ENCODE assay signal across 10 cellular contexts in genomic region chr2:74944987-74945782, GRCh38. TPM values are rescaled to one million over a fixed set of nuclear protein-coding genes. Genes with fewer than 3 reads are reported as not detected.
DNase-seq lines count a peak whose midpoint lies in the region; ATAC-seq and TF ChIP-seq lines count a peak whose summit lies in the region.
"Had no signal": no experiment of that assay in that cellular context is flagged by ENCODE, and none has a peak within 500 bp of the region (broad histone marks: within the 10 kb centered on the region; RNA-seq: fewer than 3 reads in every experiment).

No MANE protein-coding gene starts in this region.

- H3K4me2 ChIP-seq in KMS-11 (peak overlapping the region; percentile 3; the same call in 1 of the 2 replicates), mesendoderm (ENCODE audit: low read length) (no peak overlapping the region)

- peaks cover 4% of the 10 kb centered on the region for H3K36me3 Mint-ChIP-seq in type B pancreatic cell

- H3K18ac ChIP-seq in mesendoderm (ENCODE audit: low read length): no peak overlapping the region

- H4K5ac ChIP-seq in mesendoderm (ENCODE audit: low read length): no peak overlapping the region

- no peaks in the 10 kb centered on the region for H3K27me3 Mint-ChIP-seq in type B pancreatic cell

- H2AFZ ChIP-seq in KMS-11 (ENCODE audit: low read depth): no peak overlapping the region

- no peak for TF ChIP-seq EP300 in gastroesophageal sphincter (IDR thresholded peaks at IDR 0.05)

- no peak overlapping the region for H2BK5ac ChIP-seq in mesendoderm (ENCODE audit: low read length)

- no peak overlapping the region for H4K8ac ChIP-seq in mesendoderm (ENCODE audit: low read depth, low read length)

- no peak overlapping the region for H3K56ac ChIP-seq in mesendoderm (ENCODE audit: low read length)

- H2BK15ac ChIP-seq in mesendoderm (replicated peaks; ENCODE audit: low read depth): no peak overlapping the region

- peaks cover 0 to 2% (median 0%) of the 10 kb centered on the region in 3 donors for H3K9me3 ChIP-seq in gastroesophageal sphincter

- H3K36me3 ChIP-seq in KMS-11 (ENCODE audit: insufficient read depth) (no peaks in the 10 kb centered on the region), mesendoderm (ENCODE audit: control insufficient read depth, insufficient read depth, low read length) (no peaks in the 10 kb centered on the region), gastroesophageal sphincter (no peaks in the 10 kb centered on the region)

- H3K4me3 ChIP-seq in KMS-11 (IDR thresholded peaks at IDR 0.05; ENCODE audit: insufficient read depth, low read depth, low read length) (no peak overlapping the region), mesendoderm (ENCODE audit: low read length) (no peak overlapping the region), gastroesophageal sphincter (no peak overlapping the region)

- H3K4me1 ChIP-seq in KMS-11 (ENCODE audit: low read depth, poor library complexity, severe bottlenecking) (peaks cover 11% of the 10 kb centered on the region), mesendoderm (ENCODE audit: control insufficient read depth, low read depth, low read length) (no peaks in the 10 kb centered on the region), gastroesophageal sphincter (no peaks in the 10 kb centered on the region)

- no peaks in the 10 kb centered on the region for H3K79me1 ChIP-seq in mesendoderm (ENCODE audit: low read length)

- H3K27me3 ChIP-seq in KMS-11 (ENCODE audit: insufficient read depth, low read depth) (no peaks in the 10 kb centered on the region), mesendoderm (ENCODE audit: insufficient read depth, low read length, poor library complexity) (no peaks in the 10 kb centered on the region), gastroesophageal sphincter (no peaks in the 10 kb centered on the region)

- no peak overlapping the region for H3K4me3 Mint-ChIP-seq in type B pancreatic cell
- H3K4me3 Mint-ChIP-seq: naive thymus-derived CD8-positive, alpha-beta T cell had no signal

- no peaks in the 10 kb centered on the region for H3K9me3 Mint-ChIP-seq in type B pancreatic cell

- no peak overlapping the region for H3K23ac ChIP-seq in mesendoderm (ENCODE audit: low read length)

- DNase-seq in germinal center (ENCODE audit: low spot score): peak; percentile 21
- DNase-seq in NCI-H82 treated with DMSO at 0.1 percent for 48 hours (lab: John Stamatoyannopoulos, UW; ENCODE audit: unreplicated experiment): no peak
- DNase-seq in mesendoderm: no peak
- no peak for DNase-seq in type B pancreatic cell (ENCODE audit: extremely low spot score, unreplicated experiment)
- DNase-seq: activated CD8-positive, alpha-beta memory T cell treated with anti-CD3 and anti-CD28 coated beads for 24 hours; naive thymus-derived CD8-positive, alpha-beta T cell had no signal

- H2BK120ac ChIP-seq in mesendoderm (ENCODE audit: low read depth, low read length): no peak overlapping the region

- WGBS in mesendoderm (ENCODE audit: extremely low coverage, insufficient coverage, low lambda C conversion rate): no CpG with 5 or more reads among the region's 4 CpGs
- WGBS in gastroesophageal sphincter (ENCODE audit: low coverage in 1 of 2), 2 donors: 93 to 100% methylated on average over 3 to 4 of the region's 4 CpGs

- no peaks in the 10 kb centered on the region for H4K20me1 ChIP-seq in KMS-11 (ENCODE audit: insufficient read depth)

- H3K27ac ChIP-seq in KMS-11: no peak overlapping the region
- H3K27ac ChIP-seq in mesendoderm (ENCODE audit: low read depth, low read length): no peak overlapping the region
- H3K27ac ChIP-seq in gastroesophageal sphincter: no peak overlapping the region

- ATAC-seq in GM19023 (IDR thresholded peaks at IDR 0.05; ENCODE audit: unreplicated experiment) (peak; percentile 100), HG02623 (IDR thresholded peaks at IDR 0.05; ENCODE audit: unreplicated experiment) (peak; percentile 99), gastroesophageal sphincter (no peak)
- ATAC-seq: naive thymus-derived CD8-positive, alpha-beta T cell had no signal

- no peaks in the 10 kb centered on the region for H3K79me2 ChIP-seq in KMS-11 (ENCODE audit: insufficient read depth, low read depth)
- H3K79me2 ChIP-seq in mesendoderm (ENCODE audit: control insufficient read depth, insufficient read depth, low read length): no peaks in the 10 kb centered on the region

- no peak for TF ChIP-seq CTCF in KMS-11 (conservative IDR thresholded peaks at IDR 0.05; ENCODE audit: low read depth, low read length)
- TF ChIP-seq CTCF in gastroesophageal sphincter (IDR thresholded peaks at IDR 0.05): no peak
- TF ChIP-seq CTCF in type B pancreatic cell (conservative IDR thresholded peaks at IDR 0.05): no peak

- H3K4ac ChIP-seq in mesendoderm (ENCODE audit: low read depth, low read length): no peak overlapping the region

- no peak overlapping the region for H2AK5ac ChIP-seq in mesendoderm (ENCODE audit: low read length)

- H3K4me1 Mint-ChIP-seq in type B pancreatic cell (ENCODE audit: unreplicated experiment): no peaks in the 10 kb centered on the region

- no peak for TF ChIP-seq POLR2A in gastroesophageal sphincter (IDR thresholded peaks at IDR 0.05)

- no peak overlapping the region for H3K27ac Mint-ChIP-seq in type B pancreatic cell

- H3K9ac ChIP-seq in KMS-11 (no peak overlapping the region), mesendoderm (ENCODE audit: low read length) (no peak overlapping the region)

RNA-seq across cellular contexts. Expression of gene POLE4, which starts 13.3 kb away (rescaled TPM):
- polyA plus RNA-seq in mesendoderm (2013, experiment 1 of 2): 31.7 TPM
- polyA plus RNA-seq in mesendoderm (2013, experiment 2 of 2): 29.4 TPM
- total RNA-seq in gastroesophageal sphincter (10 to 100 TPM; 17.7 to 34.1 (median 24.8) TPM), type B pancreatic cell (ENCODE audit: low replicate concordance) (28.7 and 31.0 TPM in 2 replicates)
